ENCODE assay signal across 10 cellular contexts in genomic region chr7:101386558-101387199, GRCh38. TPM values are rescaled to one million over a fixed set of nuclear protein-coding genes. Genes with fewer than 3 reads are reported as not detected.
A peak's percentile ranks its signal among the peaks of the same experiment; 100 is the strongest.
DNase-seq lines count a peak whose midpoint lies in the region; ATAC-seq, FAIRE-seq and TF ChIP-seq lines count a peak whose summit lies in the region.
"Had no signal": no experiment of that assay in that cellular context is flagged by ENCODE, and none has a peak within 500 bp of the region (broad histone marks: within the 10 kb centered on the region; RNA-seq: fewer than 3 reads in every experiment).

No MANE protein-coding gene starts in this region.

- H3K27me3 ChIP-seq in A673 (replicated peaks; ENCODE audit: insufficient read depth, low read depth, low read length, poor library complexity) (no peaks in the 10 kb centered on the region), HepG2 (ENCODE audit: control insufficient read depth in 1 of 2, insufficient read depth in 2 of 2, low read length in 2 of 2) (no peaks in the 10 kb centered on the region)

- WGBS in HepG2 (ENCODE audit: low lambda C conversion rate), result 0% methylated on average over 14 of the region's 19 CpGs

- intact Hi-C loops in A673 (cut with micrococcal nuclease; ENCODE audit: unreplicated experiment) (no loop called here), HepG2 (cut with micrococcal nuclease; ENCODE audit: unreplicated experiment) (loop anchor here (1.0 kb wide), 1 partner anchor 25 kb away; no protein-coding TSS in a partner anchor)

- TF ChIP-seq POLR2A in HepG2 (IDR thresholded peaks at IDR 0.05; ENCODE audit: insufficient read depth in 1 of 2, low read depth in 2 of 2, low read length in 2 of 2), result peak; percentile 48 to 75

- POLR2A ChIA-PET in A673 (lab: Charles Lee; ENCODE audit: low non-redundant PET) (no interaction called here), HepG2 (lab: Yijun Ruan, JAX) (interaction anchor here (1.0 to 1.4 kb wide), 3 partner anchors 9 to 264 kb away, joined by 3 to 4 read pairs (median 4); no protein-coding TSS in a partner anchor)

- H3K27ac ChIP-seq in A673 (ENCODE audit: low read depth, low read length, poor library complexity, severe bottlenecking) (no peak overlapping the region), HepG2 (ENCODE audit: extremely low read length, insufficient read depth, low read length) (peak overlapping the region; percentile 84)

- BruUV-seq in A673 (replicated peaks; lab: Mats Ljungman, UMichigan), result no TSS peak
- no TSS peak for BruUV-seq in HepG2 (replicated peaks; lab: Mats Ljungman, UMichigan)

- no peak overlapping the region for H3K4me3 Mint-ChIP-seq in stimulated activated effector memory CD8-positive, alpha-beta T cell treated with anti-CD3 and anti-CD28 coated beads, Interleukin-12 subunit alpha, Interleukin-12 subunit beta, amount 100 ng/mL, for 72 hours
- H3K4me3 Mint-ChIP-seq: T-helper 1 cell treated with Interleukin-12 subunit alpha and Interleukin-12 subunit beta and Interleukin-4 antibody, amounts not matched to agents 30 μg/mL and 1 μg/mL, for 36 hours had no signal

- in situ Hi-C loops in HepG2 (cut with HindIII; ENCODE audit: extremely low pct_ligation_motif_present, low pct_unique_long_range_greater_than_20kb), result no loop called here

- CTCF ChIA-PET in A673 (lab: Charles Lee), result no interaction called here
- CTCF ChIA-PET in HepG2 (lab: Yijun Ruan, JAX; ENCODE audit: low intra/inter-chr PET ratio, low total read pairs), result no interaction called here

- H3K4me2 ChIP-seq in HepG2 (ENCODE audit: low read depth, low read length), result peak overlapping the region; percentile 76

- no peaks in the 10 kb centered on the region for H3K9me3 Mint-ChIP-seq in stimulated activated effector memory CD8-positive, alpha-beta T cell treated with anti-CD3 and anti-CD28 coated beads, Interleukin-12 subunit alpha, Interleukin-12 subunit beta, amount 100 ng/mL, for 72 hours
- H3K9me3 Mint-ChIP-seq: T-helper 1 cell treated with Interleukin-12 subunit alpha and Interleukin-12 subunit beta and Interleukin-4 antibody, amounts not matched to agents 30 μg/mL and 1 μg/mL, for 36 hours had no signal

- H3K9ac ChIP-seq in HepG2 (ENCODE audit: insufficient read depth, low read depth, low read length), result peak overlapping the region; percentile 56

- H3K4me1 ChIP-seq in A673 (ENCODE audit: insufficient read depth, low read length, poor library complexity, severe bottlenecking) (no peaks in the 10 kb centered on the region), HepG2 (ENCODE audit: insufficient read depth, low read length) (peaks cover 52% of the 10 kb centered on the region)

- TF ChIP-seq RAD21 in HepG2 (CRISPR knock-in tag; IDR thresholded peaks at IDR 0.05), result peak; percentile 18; the same call in 1 of the 2 replicates

- H3K9me3 ChIP-seq in A673 (ENCODE audit: low read depth, low read length, poor library complexity, severe bottlenecking), result no peaks in the 10 kb centered on the region
- H3K9me3 ChIP-seq in HepG2 (ENCODE audit: low read length), result no peaks in the 10 kb centered on the region

- H3K4me1 Mint-ChIP-seq in stimulated activated effector memory CD8-positive, alpha-beta T cell treated with anti-CD3 and anti-CD28 coated beads, Interleukin-12 subunit alpha, Interleukin-12 subunit beta, amount 100 ng/mL, for 72 hours, result peaks cover 15% of the 10 kb centered on the region

- no peaks in the 10 kb centered on the region for H4K20me1 ChIP-seq in HepG2 (ENCODE audit: insufficient read depth, low read length)

- TF ChIP-seq CTCF in A673 (conservative IDR thresholded peaks at IDR 0.05; ENCODE audit: low read depth, low read length) (no peak), HepG2 (CRISPR knock-in tag; IDR thresholded peaks at IDR 0.05) (no peak)

- TF ChIP-seq EP300 in HepG2 (IDR thresholded peaks at IDR 0.05; ENCODE audit: low read depth in 2 of 2, low read length in 2 of 2) (peak; percentile 35 to 65; a peak in 1 of 4 replicates), HepG2 (CRISPR knock-in tag; IDR thresholded peaks at IDR 0.05; ENCODE audit: borderline replicate concordance) (no peak)

- no peak overlapping the region for H3K27ac Mint-ChIP-seq in stimulated activated effector memory CD8-positive, alpha-beta T cell treated with anti-CD3 and anti-CD28 coated beads, Interleukin-12 subunit alpha, Interleukin-12 subunit beta, amount 100 ng/mL, for 72 hours
- H3K27ac Mint-ChIP-seq: T-helper 1 cell treated with Interleukin-12 subunit alpha and Interleukin-12 subunit beta and Interleukin-4 antibody, amounts not matched to agents 30 μg/mL and 1 μg/mL, for 36 hours had no signal

- DNase-seq in A673 (ENCODE audit: low spot score) (peak; percentile 76), EH (ENCODE audit: low read depth) (peak; percentile 53), RPMI7951 (ENCODE audit: low read depth) (peak; percentile 81), HepG2 (ENCODE audit: low spot score) (peak; percentile 87), kidney tubule cell (ENCODE audit: low spot score) (no peak), foreskin melanocyte (no peak)
- no peak for DNase-seq in stimulated activated effector memory CD8-positive, alpha-beta T cell treated with anti-CD3 and anti-CD28 coated beads, Interleukin-12 subunit alpha, Interleukin-12 subunit beta, amount 100 ng/mL, for 72 hours (ENCODE audit: low spot score in 2 of 2)
- DNase-seq: stimulated activated naive CD8-positive, alpha-beta T cell treated with anti-CD3 and anti-CD28 coated beads, Interleukin-15, Interleukin-2, amounts not matched to agents 100 U/mL and 50 U/mL, for 24 hours had no signal

- H3K4me3 ChIP-seq in A673 (ENCODE audit: low read depth, low read length, poor library complexity, severe bottlenecking), result peak overlapping the region; percentile 18
- H3K4me3 ChIP-seq in HepG2 (replicated peaks in 1 of 3; ENCODE audit: insufficient read depth in 1 of 3, low read depth in 2 of 3, low read length in 3 of 3), result peak overlapping the region; percentile 44 to 77 (median 71)

- H3K36me3 ChIP-seq in A673 (ENCODE audit: insufficient read depth, low read length, poor library complexity, severe bottlenecking), result no peaks in the 10 kb centered on the region
- no peaks in the 10 kb centered on the region for H3K36me3 ChIP-seq in HepG2 (replicated peaks in 1 of 2; ENCODE audit: control insufficient read depth in 1 of 2, insufficient read depth in 2 of 2, low read length in 2 of 2)

- peak overlapping the region; percentile 49 for H2AFZ ChIP-seq in HepG2 (ENCODE audit: low read length)

- FAIRE-seq in HepG2 (lab: Jason Lieb, UNC), result peak; percentile 86

- H3K36me3 Mint-ChIP-seq in stimulated activated effector memory CD8-positive, alpha-beta T cell treated with anti-CD3 and anti-CD28 coated beads, Interleukin-12 subunit alpha, Interleukin-12 subunit beta, amount 100 ng/mL, for 72 hours, result no peaks in the 10 kb centered on the region

- ATAC-seq in HepG2, result peak; percentile 88
- no peak for ATAC-seq in GM18498 (IDR thresholded peaks at IDR 0.05; ENCODE audit: unreplicated experiment)
- ATAC-seq in stimulated activated effector memory CD8-positive, alpha-beta T cell treated with anti-CD3 and anti-CD28 coated beads, Interleukin-12 subunit alpha, Interleukin-12 subunit beta, amount 100 ng/mL, for 72 hours, result no peak
- ATAC-seq: stimulated activated naive CD8-positive, alpha-beta T cell treated with anti-CD3 and anti-CD28 coated beads, Interleukin-15, Interleukin-2, amounts not matched to agents 100 U/mL and 50 U/mL, for 24 hours had no signal

- no peaks in the 10 kb centered on the region for H3K79me2 ChIP-seq in HepG2 (ENCODE audit: insufficient read depth, low read length)

RNA-seq across cellular contexts. Expression of gene COL26A1, which starts 24.0 kb away (rescaled TPM):
- total RNA-seq in A673 (2021) (0.35 and 0.43 TPM in 2 replicates), HepG2 (2016; rRNA removed; fragmentation: Illumina TruSeq; extraction: Trizol) (3.9 and 9.2 TPM in 2 replicates)
- total RNA-seq in RPMI7951 (2014; rRNA removed; shearing (Covaris generic)), result 0.29 and 0.60 TPM in 2 replicates
- 0.62 and 0.81 TPM in 2 replicates for total RNA-seq in HepG2 (2016; cell fraction: cytosol; rRNA removed; fragmentation: Illumina TruSeq; extraction: Trizol; ENCODE audit: low read depth)
- 3.5 and 9.3 TPM in 2 replicates for total RNA-seq in HepG2 (2016; cell fraction: insoluble cytoplasmic fraction; rRNA removed; fragmentation: Illumina TruSeq; extraction: Trizol)
- 1.7 and 2.1 TPM in 2 replicates for total RNA-seq in HepG2 (2016; cell fraction: membrane; rRNA removed; fragmentation: Illumina TruSeq; extraction: Trizol)
- 8.2 and 9.3 TPM in 2 replicates for total RNA-seq in HepG2 (2016; cell fraction: nucleus; rRNA removed; fragmentation: Illumina TruSeq; extraction: Trizol)
- polyA plus RNA-seq in HepG2 (2011; rRNA removed), result 6.8 and 7.8 TPM in 2 replicates
- polyA plus RNA-seq in HepG2 (2011; cell fraction: cytosol; rRNA removed), result 5.6 and 9.2 TPM in 2 replicates
- 13.0 and 14.5 TPM in 2 replicates for polyA plus RNA-seq in HepG2 (2011; cell fraction: nucleus; rRNA removed)
- polyA plus RNA-seq in HepG2 (2012), result 2.6 and 3.4 TPM in 2 replicates
- 0.67 and 0.85 TPM in 2 replicates for polyA plus RNA-seq in HepG2 (2016; cell fraction: cytosol; fragmentation: Illumina TruSeq; extraction: Trizol; ENCODE audit: low read depth)
- 3.9 and 4.7 TPM in 2 replicates for polyA plus RNA-seq in HepG2 (2016; cell fraction: insoluble cytoplasmic fraction; fragmentation: Illumina TruSeq; extraction: Trizol; ENCODE audit: low read depth)
- 1.2 and 1.4 TPM in 2 replicates for polyA plus RNA-seq in HepG2 (2016; cell fraction: membrane; fragmentation: Illumina TruSeq; extraction: Trizol; ENCODE audit: low read depth)
- polyA plus RNA-seq in HepG2 (2016; cell fraction: nucleus; fragmentation: Illumina TruSeq; extraction: Trizol; ENCODE audit: insufficient read depth, low read depth), result 21.1 and 25.2 TPM in 2 replicates
- polyA minus RNA-seq in HepG2 (2011; rRNA and poly(A)+ RNA removed; ENCODE audit: low replicate concordance), result 0.37 and 7.5 TPM in 2 replicates
- 2.8 and 4.2 TPM in 2 replicates for polyA minus RNA-seq in HepG2 (2011; cell fraction: cytosol; rRNA and poly(A)+ RNA removed)
- 1.2 and 1.5 TPM in 2 replicates for polyA minus RNA-seq in HepG2 (2011; cell fraction: nucleus; rRNA and poly(A)+ RNA removed)

Comparison
In these comparisons a context has a peak if more than half of its experiments do, and no peak if none do; other contexts are left out.
1. DNase-seq: peak in A673 (single experiment), EH (single experiment), RPMI7951 (single experiment) and HepG2 (single experiment); none in kidney tubule cell (single experiment), stimulated activated effector memory CD8-positive, alpha-beta T cell treated with anti-CD3 and anti-CD28 coated beads, Interleukin-12 subunit alpha, Interleukin-12 subunit beta, amount 100 ng/mL, for 72 hours (0 of 2) and foreskin melanocyte (single experiment).